ENCODE assay signal across 8 cellular contexts in genomic region chr15:92839696-92840095, GRCh38.
A peak's percentile ranks its signal among the peaks of the same experiment; 100 is the strongest.
DNase-seq lines count a peak whose midpoint lies in the region; ATAC-seq lines count a peak whose summit lies in the region.

No MANE protein-coding gene starts in this region.

- H3K27ac Mint-ChIP-seq in activated naive CD4-positive, alpha-beta T cell treated with anti-CD3 and anti-CD28 coated beads, Interleukin-2, amount 50 U/mL, for 72 hours = peak overlapping the region; percentile 72 to 80

- peak; percentile 71 for DNase-seq in NCI-H1092 treated with DMSO at 0.1 percent for 48 hours (lab: John Stamatoyannopoulos, UW)
- no peak for DNase-seq in activated naive CD4-positive, alpha-beta T cell treated with anti-CD3 and anti-CD28 coated beads, Interleukin-2, amount 50 U/mL, for 72 hours (ENCODE audit: low spot score in 2 of 2)
- no peak for DNase-seq in AG08396 (ENCODE audit: low spot score)
- DNase-seq in retina = no peak
- no peak for DNase-seq in NOMO-1 treated with dmso at 0.1 percent for 144 hours (lab: John Stamatoyannopoulos, UW; ENCODE audit: unreplicated experiment)
- no peak for DNase-seq in iPS-NIHi7 (ENCODE audit: extremely low spot score)

- H3K9me3 Mint-ChIP-seq in activated naive CD4-positive, alpha-beta T cell treated with anti-CD3 and anti-CD28 coated beads, Interleukin-2, amount 50 U/mL, for 72 hours = no peaks in the 10 kb centered on the region

- peaks cover 4 to 5% of the 10 kb centered on the region in 2 donors for H3K36me3 Mint-ChIP-seq in activated naive CD4-positive, alpha-beta T cell treated with anti-CD3 and anti-CD28 coated beads, Interleukin-2, amount 50 U/mL, for 72 hours

- ATAC-seq in GM18511 (IDR thresholded peaks at IDR 0.05; ENCODE audit: unreplicated experiment) (peak; percentile 76), GM21825 (IDR thresholded peaks at IDR 0.05; ENCODE audit: unreplicated experiment) (peak; percentile 90)
- ATAC-seq in activated naive CD4-positive, alpha-beta T cell treated with anti-CD3 and anti-CD28 coated beads, Interleukin-2, amount 50 U/mL, for 72 hours = peak; percentile 77 to 82
